Comparison of ENCODE assay signal across 22 cellular contexts in the genomic region with DNA sequence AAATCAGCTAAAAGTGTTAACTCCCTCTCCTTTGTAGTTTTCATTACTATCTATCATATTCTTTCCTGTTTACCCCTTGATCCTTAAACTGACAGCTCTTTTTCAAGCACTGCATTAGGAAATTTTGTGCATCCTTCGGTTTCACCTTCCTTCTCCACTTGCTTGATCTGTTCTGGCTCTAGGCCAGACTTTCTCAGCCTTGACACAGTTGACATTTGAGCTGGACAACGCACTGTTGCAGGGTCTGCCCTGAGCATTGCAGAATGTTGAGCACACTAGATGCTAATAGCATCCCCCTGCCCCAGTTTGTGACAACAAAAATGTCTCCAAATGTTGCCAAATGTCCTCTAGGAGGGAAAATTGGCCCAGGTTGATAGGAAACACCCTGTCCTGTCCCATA.
"Had no signal": no experiment of that assay in that cellular context is flagged by ENCODE, and none has a peak within 500 bp of the region (broad histone marks: within the 10 kb centered on the region; RNA-seq: fewer than 3 reads in every experiment).

No MANE protein-coding gene starts in this region.

- H3K4me3 ChIP-seq: adrenal gland, heart left ventricle, tibial nerve, uterus had no signal

- H3K9me3 Mint-ChIP-seq: activated naive CD4-positive, alpha-beta T cell treated with anti-CD3 and anti-CD28 coated beads, Interleukin-2, amount 50 U/mL, for 24 hours; mesothelial cell of epicardium; nephron had no signal

- H3K4me1 ChIP-seq: tibial nerve, uterus had no signal

- H3K27ac ChIP-seq: adrenal gland, heart left ventricle, tibial nerve, uterus, WERI-Rb-1 had no signal

- FAIRE-seq: astrocyte, bronchial epithelial cell, frontal cortex had no signal

- H3K4me1 Mint-ChIP-seq: activated naive CD4-positive, alpha-beta T cell treated with anti-CD3 and anti-CD28 coated beads, Interleukin-2, amount 50 U/mL, for 24 hours; immature natural killer cell; mesothelial cell of epicardium had no signal

- DNase-seq: activated CD4-positive, alpha-beta T cell treated with anti-CD3 and anti-CD28 coated beads for 1 hour; activated CD4-positive, alpha-beta T cell treated with anti-CD3 and anti-CD28 coated beads, Interleukin-2, amount 50 U/mL, for 48 hours; activated gamma-delta T cell; effector CD4-positive, alpha-beta T cell; immature natural killer cell; nucleus accumbens; posterior cingulate gyrus; retina; stimulated activated CD4-positive, alpha-beta T cell treated with anti-CD3 and anti-CD28 coated beads, Interleukin-2, amount 100 ng/mL, for 24 hours; stimulated activated naive CD8-positive, alpha-beta T cell treated with anti-CD3 and anti-CD28 coated beads, Interleukin-15, Interleukin-2, amounts not matched to agents 100 U/mL and 50 U/mL, for 24 hours; substantia nigra; uterus; WERI-Rb-1 had no signal

- H3K36me3 ChIP-seq: adrenal gland, tibial nerve, uterus, WERI-Rb-1 had no signal

- H3K36me3 Mint-ChIP-seq: activated naive CD4-positive, alpha-beta T cell treated with anti-CD3 and anti-CD28 coated beads, Interleukin-2, amount 50 U/mL, for 24 hours; immature natural killer cell; mesothelial cell of epicardium had no signal

- H3K9me3 ChIP-seq: adrenal gland, heart left ventricle, tibial nerve, uterus had no signal

- H3K27ac Mint-ChIP-seq: activated naive CD4-positive, alpha-beta T cell treated with anti-CD3 and anti-CD28 coated beads, Interleukin-2, amount 50 U/mL, for 24 hours; immature natural killer cell; mesothelial cell of epicardium; nephron had no signal

- H3K27me3 ChIP-seq: adrenal gland, heart left ventricle, tibial nerve, uterus had no signal

- H3K4me3 Mint-ChIP-seq: activated naive CD4-positive, alpha-beta T cell treated with anti-CD3 and anti-CD28 coated beads, Interleukin-2, amount 50 U/mL, for 24 hours; immature natural killer cell; mesothelial cell of epicardium; nephron had no signal

- ATAC-seq: stimulated activated naive CD8-positive, alpha-beta T cell treated with anti-CD3 and anti-CD28 coated beads, Interleukin-15, Interleukin-2, amounts not matched to agents 100 U/mL and 50 U/mL, for 24 hours had no signal
